9 cellular contexts compared by ENCODE assay signal in genomic region chr21:21921410-21922232, GRCh38.
DNase-seq lines count a peak whose midpoint lies in the region; ATAC-seq and TF ChIP-seq lines count a peak whose summit lies in the region.
"Had no signal": no experiment of that assay in that cellular context is flagged by ENCODE, and none has a peak within 500 bp of the region (broad histone marks: within the 10 kb centered on the region; RNA-seq: fewer than 3 reads in every experiment).

No MANE protein-coding gene starts in this region.

- no peak overlapping the region for H3K4me3 Mint-ChIP-seq in type B pancreatic cell
- no peak overlapping the region for H3K4me3 Mint-ChIP-seq in T-helper 2 cell treated with Interferon-gamma antibody and Interleukin-4, amounts not matched to agents 5 μg/mL and 100 μg/mL, for 36 hours
- H3K4me3 Mint-ChIP-seq in naive thymus-derived CD8-positive, alpha-beta T cell: no peak overlapping the region

- DNase-seq in SHP77 (lab: John Stamatoyannopoulos, UW): peak; percentile 5 to 21
- DNase-seq in SHP77 treated with DMSO at 0.1 percent for 48 hours (lab: John Stamatoyannopoulos, UW): no peak
- peak; percentile 61 for DNase-seq in NCI-H748 (lab: John Stamatoyannopoulos, UW; ENCODE audit: unreplicated experiment)
- DNase-seq in fibroblast of the aortic adventitia (ENCODE audit: low read depth): peak; percentile 27
- DNase-seq in type B pancreatic cell (ENCODE audit: extremely low spot score, unreplicated experiment): no peak
- no peak for DNase-seq in activated CD4-positive, alpha-beta T cell treated with anti-CD3 and anti-CD28 coated beads for 1 hour
- no peak for DNase-seq in T-helper 2 cell treated with Interferon-gamma antibody and Interleukin-4, amounts not matched to agents 5 μg/mL and 100 μg/mL, for 36 hours (ENCODE audit: low spot score)
- DNase-seq in naive thymus-derived CD8-positive, alpha-beta T cell: no peak

- ATAC-seq in naive thymus-derived CD8-positive, alpha-beta T cell: no peak

- POLR2A ChIA-PET in naive thymus-derived CD8-positive, alpha-beta T cell (lab: Charles Lee): no interaction called here

- H3K9me3 Mint-ChIP-seq in type B pancreatic cell: peaks cover 5% of the 10 kb centered on the region
- H3K9me3 Mint-ChIP-seq in T-helper 2 cell treated with Interferon-gamma antibody and Interleukin-4, amounts not matched to agents 5 μg/mL and 100 μg/mL, for 36 hours: no peaks in the 10 kb centered on the region
- peaks cover 0 to 8% (median 0%) of the 10 kb centered on the region in 9 donors for H3K9me3 Mint-ChIP-seq in naive thymus-derived CD8-positive, alpha-beta T cell

- peak; percentile 36 for TF ChIP-seq CTCF in fibroblast of the aortic adventitia (IDR thresholded peaks at IDR 0.05; ENCODE audit: insufficient read depth, low read length)
- TF ChIP-seq CTCF in type B pancreatic cell (conservative IDR thresholded peaks at IDR 0.05): peak; percentile 77

- H3K27ac Mint-ChIP-seq in type B pancreatic cell: no peak overlapping the region
- H3K27ac Mint-ChIP-seq in T-helper 2 cell treated with Interferon-gamma antibody and Interleukin-4, amounts not matched to agents 5 μg/mL and 100 μg/mL, for 36 hours: no peak overlapping the region
- H3K27ac Mint-ChIP-seq in naive thymus-derived CD8-positive, alpha-beta T cell: no peak overlapping the region

- peaks cover 18% of the 10 kb centered on the region for H3K27me3 Mint-ChIP-seq in type B pancreatic cell
- H3K27me3 Mint-ChIP-seq in T-helper 2 cell treated with Interferon-gamma antibody and Interleukin-4, amounts not matched to agents 5 μg/mL and 100 μg/mL, for 36 hours (ENCODE audit: low read depth): no peaks in the 10 kb centered on the region
- peaks cover 0 to 10% (median 2%) of the 10 kb centered on the region in 5 donors for H3K27me3 Mint-ChIP-seq in naive thymus-derived CD8-positive, alpha-beta T cell

- no peaks in the 10 kb centered on the region for H3K4me1 Mint-ChIP-seq in type B pancreatic cell (ENCODE audit: unreplicated experiment)
- H3K4me1 Mint-ChIP-seq in T-helper 2 cell treated with Interferon-gamma antibody and Interleukin-4, amounts not matched to agents 5 μg/mL and 100 μg/mL, for 36 hours (ENCODE audit: low read depth): no peaks in the 10 kb centered on the region
- H3K4me1 Mint-ChIP-seq in naive thymus-derived CD8-positive, alpha-beta T cell: no peaks in the 10 kb centered on the region

- H3K4me3 ChIP-seq in fibroblast of the aortic adventitia (ENCODE audit: low read depth, low read length): no peak overlapping the region
- H3K4me3 ChIP-seq: SJSA1 had no signal

- H3K36me3 Mint-ChIP-seq in type B pancreatic cell: no peaks in the 10 kb centered on the region
- H3K36me3 Mint-ChIP-seq in T-helper 2 cell treated with Interferon-gamma antibody and Interleukin-4, amounts not matched to agents 5 μg/mL and 100 μg/mL, for 36 hours (ENCODE audit: low read depth): no peaks in the 10 kb centered on the region
- no peaks in the 10 kb centered on the region for H3K36me3 Mint-ChIP-seq in naive thymus-derived CD8-positive, alpha-beta T cell

Comparison
In these comparisons a context has a peak if more than half of its experiments do, and no peak if none do; other contexts are left out.
1. DNase-seq: peak in SHP77 (2 of 2), NCI-H748 (single experiment) and fibroblast of the aortic adventitia (single experiment); none in SHP77 treated with DMSO at 0.1 percent for 48 hours (single experiment), type B pancreatic cell (single experiment), activated CD4-positive, alpha-beta T cell treated with anti-CD3 and anti-CD28 coated beads for 1 hour (single experiment), T-helper 2 cell treated with Interferon-gamma antibody and Interleukin-4, amounts not matched to agents 5 μg/mL and 100 μg/mL, for 36 hours (single experiment) and naive thymus-derived CD8-positive, alpha-beta T cell (0 of 10).